ENCODE assay signal across 16 cellular contexts in genomic region chr13:50518791-50519201, GRCh38.
A peak's percentile ranks its signal among the peaks of the same experiment; 100 is the strongest.
DNase-seq lines count a peak whose midpoint lies in the region; ATAC-seq, FAIRE-seq and TF ChIP-seq lines count a peak whose summit lies in the region.
"Had no signal": no experiment of that assay in that cellular context is flagged by ENCODE, and none has a peak within 500 bp of the region (broad histone marks: within the 10 kb centered on the region; RNA-seq: fewer than 3 reads in every experiment).

No MANE protein-coding gene starts in this region.

- H3K4me3 ChIP-seq in OCI-LY7 (ENCODE audit: low read depth, low read length, poor library complexity, severe bottlenecking) = no peak overlapping the region
- no peak overlapping the region for H3K4me3 ChIP-seq in HepG2 (replicated peaks in 1 of 3; ENCODE audit: insufficient read depth in 1 of 3, low read depth in 2 of 3, low read length in 3 of 3)
- peak overlapping the region in 2 of 3 donors; percentile 16 to 32 for H3K4me3 ChIP-seq in skeletal muscle tissue (ENCODE audit: low read length in 3 of 3)
- H3K4me3 ChIP-seq: GM12878 had no signal

- no peaks in the 10 kb centered on the region for H3K27me3 ChIP-seq in HepG2 (ENCODE audit: control insufficient read depth in 1 of 2, insufficient read depth in 2 of 2, low read length in 2 of 2)
- no peaks in the 10 kb centered on the region for H3K27me3 ChIP-seq in skeletal muscle tissue (ENCODE audit: control insufficient read depth in 3 of 3, insufficient read depth in 3 of 3, low read length in 3 of 3)

- CTCF ChIA-PET in OCI-LY7 (lab: Charles Lee; ENCODE audit: unreplicated experiment) (interaction anchor here (1.0 kb wide), 1 partner anchor 24 kb away, joined by 3 read pairs; no protein-coding TSS in a partner anchor), HepG2 (lab: Yijun Ruan, JAX; ENCODE audit: low intra/inter-chr PET ratio, low total read pairs) (no interaction called here)

- H2AFZ ChIP-seq in OCI-LY7 (ENCODE audit: low read length) (no peak overlapping the region; the same call in 1 of the 2 replicates), HepG2 (ENCODE audit: low read length) (no peak overlapping the region)

- no peak overlapping the region for H3K27ac ChIP-seq in OCI-LY7 (ENCODE audit: low read depth, low read length, poor library complexity, severe bottlenecking)
- peak overlapping the region; percentile 77 for H3K27ac ChIP-seq in cingulate gyrus (ENCODE audit: low read depth, low read length)
- H3K27ac ChIP-seq in HepG2 (ENCODE audit: extremely low read length, insufficient read depth, low read length) = peak overlapping the region; percentile 15
- peak overlapping the region; percentile 50 for H3K27ac ChIP-seq in skeletal muscle tissue (ENCODE audit: low read depth, low read length)
- H3K27ac ChIP-seq: HL-60 had no signal

- no peak for TF ChIP-seq CTCF in OCI-LY7 (conservative IDR thresholded peaks at IDR 0.05; ENCODE audit: low read length)
- TF ChIP-seq CTCF in HepG2 (CRISPR knock-in tag; IDR thresholded peaks at IDR 0.05) = no peak

- peaks cover 78% of the 10 kb centered on the region for H3K4me1 ChIP-seq in OCI-LY7 (ENCODE audit: insufficient read depth, low read length, poor library complexity, severe bottlenecking)
- H3K4me1 ChIP-seq in HepG2 (ENCODE audit: insufficient read depth, low read length) = peaks cover 61% of the 10 kb centered on the region
- H3K4me1 ChIP-seq in skeletal muscle tissue (ENCODE audit: control insufficient read depth in 3 of 3, insufficient read depth in 3 of 3, low read length in 3 of 3) = peaks cover 19 to 32% (median 25%) of the 10 kb centered on the region in 3 donors

- TF ChIP-seq POLR2A in HepG2 (IDR thresholded peaks at IDR 0.05; ENCODE audit: insufficient read depth in 1 of 2, low read depth in 2 of 2, low read length in 2 of 2) = no peak

- intact Hi-C loops in OCI-LY7 (cut with micrococcal nuclease; ENCODE audit: unreplicated experiment) = no loop called here
- intact Hi-C loops in HepG2 (cut with micrococcal nuclease; ENCODE audit: unreplicated experiment) = no loop called here

- no peaks in the 10 kb centered on the region for H3K9me2 ChIP-seq in OCI-LY7 (ENCODE audit: insufficient read depth, low read length)

- no peaks in the 10 kb centered on the region for H4K20me1 ChIP-seq in OCI-LY7 (ENCODE audit: insufficient read depth, low read length)
- H4K20me1 ChIP-seq in HepG2 (ENCODE audit: insufficient read depth, low read length) = no peaks in the 10 kb centered on the region

- peak; percentile 40; the same call in 2 of the 3 replicates for ATAC-seq in HepG2
- ATAC-seq in GM21529 (IDR thresholded peaks at IDR 0.05; ENCODE audit: unreplicated experiment) = no peak
- ATAC-seq: GM12878, T-cell had no signal

- no TSS peak for BruUV-seq in OCI-LY7 (replicated peaks; lab: Mats Ljungman, UMichigan)
- BruUV-seq in HepG2 (replicated peaks; lab: Mats Ljungman, UMichigan) = no TSS peak

- H3K9me3 ChIP-seq in OCI-LY7 (ENCODE audit: low read length) (no peaks in the 10 kb centered on the region; the same call in 1 of the 2 replicates), HepG2 (ENCODE audit: low read length) (no peaks in the 10 kb centered on the region), skeletal muscle tissue (ENCODE audit: control insufficient read depth in 3 of 3, low read length in 3 of 3) (no peaks in the 10 kb centered on the region)

- no peak for TF ChIP-seq RAD21 in HepG2 (CRISPR knock-in tag; IDR thresholded peaks at IDR 0.05)

- no peaks in the 10 kb centered on the region for H3K36me3 ChIP-seq in OCI-LY7 (ENCODE audit: insufficient read depth, low read length)
- no peaks in the 10 kb centered on the region for H3K36me3 ChIP-seq in HepG2 (replicated peaks in 1 of 2; ENCODE audit: control insufficient read depth in 1 of 2, insufficient read depth in 2 of 2, low read length in 2 of 2)
- no peaks in the 10 kb centered on the region for H3K36me3 ChIP-seq in skeletal muscle tissue (ENCODE audit: control insufficient read depth in 3 of 3, insufficient read depth in 3 of 3, low read length in 3 of 3)

- POLR2A ChIA-PET in OCI-LY7 (lab: Charles Lee) = interaction anchor here (0.9 to 1.9 kb wide), 5 partner anchors 10 to 373 kb away, joined by 4 to 5 read pairs (median 5); no protein-coding TSS in a partner anchor
- POLR2A ChIA-PET in HepG2 (lab: Yijun Ruan, JAX) = no interaction called here

- in situ Hi-C loops in HepG2 (cut with HindIII; ENCODE audit: extremely low pct_ligation_motif_present, low pct_unique_long_range_greater_than_20kb) = no loop called here

- WGBS in HepG2 (ENCODE audit: low lambda C conversion rate) = 58% methylated on average over 7 of the region's 7 CpGs

- DNase-seq in OCI-LY7 (ENCODE audit: low spot score) (peak; percentile 0), HepG2 (ENCODE audit: low spot score) (no peak), NCI-H1092 treated with DMSO at 0.1 percent for 48 hours (lab: John Stamatoyannopoulos, UW) (no peak), NCI-H146 treated with DMSO at 0.1 percent for 48 hours (lab: John Stamatoyannopoulos, UW; ENCODE audit: unreplicated experiment) (no peak), cerebellar nuclear complex (lab: John Stamatoyannopoulos, UW) (no peak)
- DNase-seq: activated CD4-positive, alpha-beta T cell treated with anti-CD3 and anti-CD28 coated beads, Interleukin-2, amount 10 ng/mL, durations not matched to agents 24 days and 14 days; CD4-positive, CD25-positive, alpha-beta regulatory T cell; OCI-M1; stimulated activated naive CD4-positive, alpha-beta T cell; T-cell had no signal

- H3K79me2 ChIP-seq in OCI-LY7 (ENCODE audit: insufficient read depth, low read depth, low read length) (no peaks in the 10 kb centered on the region), HepG2 (ENCODE audit: insufficient read depth, low read length) (no peaks in the 10 kb centered on the region)

- H3K4me2 ChIP-seq in OCI-LY7 (ENCODE audit: low read length) (no peak overlapping the region), HepG2 (ENCODE audit: low read depth, low read length) (no peak overlapping the region)

- H3K9ac ChIP-seq in HepG2 (ENCODE audit: insufficient read depth, low read depth, low read length) = no peak overlapping the region
- H3K9ac ChIP-seq in skeletal muscle tissue (ENCODE audit: low read depth in 1 of 3, low read length in 3 of 3) = peak overlapping the region; percentile 15 to 57 (median 51)

- FAIRE-seq in HepG2 (lab: Jason Lieb, UNC) = no peak
- FAIRE-seq: bronchial epithelial cell, GM12878 had no signal

- no peak for TF ChIP-seq EP300 in HepG2 (IDR thresholded peaks at IDR 0.05; ENCODE audit: low read depth in 2 of 2, low read length in 2 of 2)
- no peak for TF ChIP-seq EP300 in HepG2 (CRISPR knock-in tag; IDR thresholded peaks at IDR 0.05; ENCODE audit: borderline replicate concordance)

TF ChIP-seq in HepG2, 621 proteins besides CTCF, POLR2A, EP300 and RAD21:
- TF ChIP-seq ZNF207 (IDR thresholded peaks at IDR 0.05; ENCODE audit: borderline replicate concordance) = no peak
- no peak for TF ChIP-seq ZNF230 (CRISPR knock-in tag; IDR thresholded peaks at IDR 0.05)
- peak; percentile 11; the same call in 1 of the 2 replicates for TF ChIP-seq SALL1 (CRISPR knock-in tag; IDR thresholded peaks at IDR 0.05)
- no peak for TF ChIP-seq ZNF253 (CRISPR knock-in tag; IDR thresholded peaks at IDR 0.05; ENCODE audit: borderline replicate concordance)
- TF ChIP-seq ZNF331 (CRISPR knock-in tag; IDR thresholded peaks at IDR 0.05) = no peak
- TF ChIP-seq ZKSCAN1 (IDR thresholded peaks at IDR 0.05; ENCODE audit: low read length) = no peak

Comparison
In these comparisons a context has a peak if more than half of its experiments do, and no peak if none do; other contexts are left out.
1. H3K4me3 ChIP-seq: peak in skeletal muscle tissue (2 of 3); none in OCI-LY7 (single experiment) and HepG2 (0 of 3).